8 cellular contexts compared by ENCODE assay signal in genomic region chr20:8156603-8157079, GRCh38. TPM values are rescaled to one million over a fixed set of nuclear protein-coding genes. Genes with fewer than 3 reads are reported as not detected.
A peak's percentile ranks its signal among the peaks of the same experiment; 100 is the strongest.
DNase-seq lines count a peak whose midpoint lies in the region; ATAC-seq and FAIRE-seq lines count a peak whose summit lies in the region.

No MANE protein-coding gene starts in this region.

- FAIRE-seq in small intestine (lab: Jason Lieb, UNC), result no peak

- H3K9me3 ChIP-seq in small intestine (ENCODE audit: control insufficient read depth, low read depth), result no peaks in the 10 kb centered on the region

- H3K4me1 Mint-ChIP-seq in effector memory CD8-positive, alpha-beta T cell (ENCODE audit: low read depth in 2 of 2), result peaks cover 54 to 72% of the 10 kb centered on the region in 2 donors
- peaks cover 61% of the 10 kb centered on the region for H3K4me1 Mint-ChIP-seq in activated T-cell treated with anti-CD3 and anti-CD28 coated beads, Interleukin-2, amount 50 U/mL, for 24 hours (ENCODE audit: low read depth)

- peak overlapping the region; percentile 68 to 72 for H3K4me3 Mint-ChIP-seq in effector memory CD8-positive, alpha-beta T cell
- no peak overlapping the region for H3K4me3 Mint-ChIP-seq in activated T-cell treated with anti-CD3 and anti-CD28 coated beads, Interleukin-2, amount 50 U/mL, for 24 hours

- no peak overlapping the region for H3K4me3 ChIP-seq in small intestine (ENCODE audit: low read depth in 1 of 2, low read length in 2 of 2)

- peak; percentile 77 for ATAC-seq in GM19351 (IDR thresholded peaks at IDR 0.05; ENCODE audit: unreplicated experiment)
- ATAC-seq in effector memory CD8-positive, alpha-beta T cell (replicated peaks), result peak; percentile 78

- peaks cover 3 to 8% of the 10 kb centered on the region in 2 donors for H3K4me1 ChIP-seq in small intestine (ENCODE audit: control insufficient read depth in 2 of 2, insufficient read depth in 1 of 2, low read depth in 1 of 2, low read length in 1 of 2)

- H3K36me3 Mint-ChIP-seq in effector memory CD8-positive, alpha-beta T cell (ENCODE audit: insufficient read depth), result peaks cover 3% of the 10 kb centered on the region
- peaks cover 3% of the 10 kb centered on the region for H3K36me3 Mint-ChIP-seq in activated T-cell treated with anti-CD3 and anti-CD28 coated beads, Interleukin-2, amount 50 U/mL, for 24 hours (ENCODE audit: low read depth)

- no peaks in the 10 kb centered on the region for H3K27me3 ChIP-seq in small intestine (ENCODE audit: control insufficient read depth in 2 of 2, insufficient read depth in 2 of 2, low read length in 2 of 2)

- no peaks in the 10 kb centered on the region for H3K36me3 ChIP-seq in small intestine (ENCODE audit: control insufficient read depth in 2 of 2, insufficient read depth in 2 of 2, low read length in 2 of 2)

- no peaks in the 10 kb centered on the region for H3K27me3 Mint-ChIP-seq in effector memory CD8-positive, alpha-beta T cell
- H3K27me3 Mint-ChIP-seq in activated T-cell treated with anti-CD3 and anti-CD28 coated beads, Interleukin-2, amount 50 U/mL, for 24 hours, result peaks cover 3% of the 10 kb centered on the region

- H3K27ac ChIP-seq in small intestine (ENCODE audit: low read depth in 1 of 2, low read length in 1 of 2), result no peak overlapping the region

- no peaks in the 10 kb centered on the region for H3K9me3 Mint-ChIP-seq in effector memory CD8-positive, alpha-beta T cell
- peaks cover 5% of the 10 kb centered on the region for H3K9me3 Mint-ChIP-seq in activated T-cell treated with anti-CD3 and anti-CD28 coated beads, Interleukin-2, amount 50 U/mL, for 24 hours

- DNase-seq in AG08396 (ENCODE audit: low spot score) (peak; percentile 18), M059J (ENCODE audit: low read depth) (peak; percentile 9), 8988T (no peak), medulla oblongata (ENCODE audit: extremely low spot score) (no peak), small intestine (no peak)
- no peak for DNase-seq in effector memory CD8-positive, alpha-beta T cell
- no peak for DNase-seq in activated T-cell treated with anti-CD3 and anti-CD28 coated beads, Interleukin-2, amount 50 U/mL, for 24 hours

- peak overlapping the region; percentile 74 to 87 for H3K27ac Mint-ChIP-seq in effector memory CD8-positive, alpha-beta T cell
- H3K27ac Mint-ChIP-seq in activated T-cell treated with anti-CD3 and anti-CD28 coated beads, Interleukin-2, amount 50 U/mL, for 24 hours, result no peak overlapping the region

RNA-seq across cellular contexts. Expression of gene PLCB1, which starts 24.6 kb away (rescaled TPM):
- total RNA-seq in M059J (2014; rRNA removed; shearing (Covaris generic)), result 0.94 and 1.5 TPM in 2 replicates
- polyA plus RNA-seq in small intestine, result 1 to 10 TPM; 1.8 to 5.4 (median 1.9) TPM

Comparison
In these comparisons a context has a peak if more than half of its experiments do, and no peak if none do; other contexts are left out.
1. DNase-seq: peak in AG08396 (single experiment) and M059J (single experiment); none in effector memory CD8-positive, alpha-beta T cell (0 of 3), 8988T (single experiment), medulla oblongata (single experiment), small intestine (single experiment) and activated T-cell treated with anti-CD3 and anti-CD28 coated beads, Interleukin-2, amount 50 U/mL, for 24 hours (single experiment).